ENCODE assay signal across 8 cellular contexts in the genomic region with DNA sequence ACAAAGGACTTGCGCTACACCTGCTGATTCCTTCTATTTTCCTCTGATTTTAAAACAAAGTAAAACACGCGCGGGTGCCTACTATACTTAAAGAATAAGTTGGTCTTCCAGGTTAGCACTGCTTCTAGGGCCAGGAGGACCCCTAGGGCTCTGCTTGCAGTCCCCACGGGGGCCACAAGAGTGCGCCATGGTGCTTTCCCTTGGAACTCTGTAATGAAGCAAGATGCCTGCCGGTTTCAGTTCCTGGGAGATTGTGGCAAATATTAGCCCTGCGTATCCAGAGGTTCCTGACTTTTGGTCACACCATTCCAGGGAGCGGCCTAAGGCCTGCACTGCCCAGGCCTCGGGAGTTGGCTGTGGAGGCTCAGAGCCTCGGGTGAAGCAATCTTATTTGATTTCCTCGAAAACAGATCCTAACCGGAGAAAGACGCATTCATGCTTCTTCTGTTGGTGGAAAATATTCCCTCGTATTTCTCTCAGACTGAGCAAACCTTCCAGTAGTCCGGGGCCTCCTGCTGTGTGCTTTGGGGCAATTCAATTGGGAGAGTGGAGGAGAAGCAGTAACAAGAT. TPM values are rescaled to one million over a fixed set of nuclear protein-coding genes. Genes with fewer than 3 reads are reported as not detected.
A peak's percentile ranks its signal among the peaks of the same experiment; 100 is the strongest.
DNase-seq lines count a peak whose midpoint lies in the region; ATAC-seq and TF ChIP-seq lines count a peak whose summit lies in the region.

No MANE protein-coding gene starts in this region.

- H3K4me3 ChIP-seq in BJ (ENCODE audit: low read depth, low read length) = no peak overlapping the region
- H3K4me3 ChIP-seq in H7 (ENCODE audit: insufficient read depth, low read depth, low read length) = no peak overlapping the region
- H3K4me3 ChIP-seq in coronary artery = peak overlapping the region; percentile 49
- no peak overlapping the region for H3K4me3 ChIP-seq in lower leg skin (ENCODE audit: low read depth, poor library complexity, severe bottlenecking)

- H3K27ac Mint-ChIP-seq in activated CD4-positive, alpha-beta T cell treated with anti-CD3 and anti-CD28 coated beads for 36 hours = no peak overlapping the region

- CTCF ChIA-PET in BJ (lab: Yijun Ruan, JAX) = interaction anchor here (0.6 to 4.4 kb wide), 9 partner anchors 12 to 594 kb away, joined by 3 to 29 read pairs (median 4); no protein-coding TSS in a partner anchor
- CTCF ChIA-PET in activated CD4-positive, alpha-beta T cell treated with anti-CD3 and anti-CD28 coated beads for 36 hours (lab: Charles Lee) = interaction anchor here (0.9 to 2.7 kb wide), 4 partner anchors 12 to 62 kb away, joined by 3 to 7 read pairs (median 6); no protein-coding TSS in a partner anchor

- H3K4me1 Mint-ChIP-seq in activated CD4-positive, alpha-beta T cell treated with anti-CD3 and anti-CD28 coated beads for 36 hours = no peaks in the 10 kb centered on the region

- no peaks in the 10 kb centered on the region for H3K9me3 Mint-ChIP-seq in activated CD4-positive, alpha-beta T cell treated with anti-CD3 and anti-CD28 coated beads for 36 hours (ENCODE audit: low read depth)

- no peaks in the 10 kb centered on the region for H3K27me3 ChIP-seq in BJ (ENCODE audit: control insufficient read depth, insufficient read depth, low read length)
- H3K27me3 ChIP-seq in H7 (ENCODE audit: control insufficient read depth, insufficient read depth, low read length) = no peaks in the 10 kb centered on the region; the same call in 1 of the 2 replicates

- peak; percentile 47 for ATAC-seq in activated CD4-positive, alpha-beta T cell treated with anti-CD3 and anti-CD28 coated beads for 36 hours
- ATAC-seq in HG03139 (IDR thresholded peaks at IDR 0.05; ENCODE audit: unreplicated experiment) = no peak

- intact Hi-C loops in activated CD4-positive, alpha-beta T cell treated with anti-CD3 and anti-CD28 coated beads for 36 hours (cut with DNase I, micrococcal nuclease) = loop anchor here (2.0 to 5.0 kb wide), 4 partner anchors 16 to 271 kb away; no protein-coding TSS in a partner anchor
- intact Hi-C loops in lower leg skin (cut with DNase I; ENCODE audit: low total_unique reads) = no loop called here

- WGBS in lower leg skin, 2 donors = 38 to 40% methylated on average over 16 of the region's 16 CpGs

- DNase-seq in BJ (ENCODE audit: low read depth) = no peak
- peak; percentile 70 for DNase-seq in H7
- DNase-seq in NCI-H2227 treated with DMSO at 0.1 percent for 48 hours (lab: John Stamatoyannopoulos, UW) = peak; percentile 73
- peak; percentile 81 for DNase-seq in activated CD4-positive, alpha-beta T cell treated with anti-CD3 and anti-CD28 coated beads for 36 hours
- DNase-seq in coronary artery (ENCODE audit: low spot score) = peak; percentile 78
- peak; percentile 70 to 95 for DNase-seq in lower leg skin (ENCODE audit: low spot score in 2 of 2)
- DNase-seq in stimulated activated CD4-positive, alpha-beta T cell treated with anti-CD3 and anti-CD28 coated beads, TNF-alpha, amount 100 ng/mL, for 24 hours (ENCODE audit: low read depth in 3 of 3) = peak; percentile 12 to 74 (median 16)

- TF ChIP-seq CTCF in BJ (IDR thresholded peaks at IDR 0.05; ENCODE audit: insufficient read depth, low read depth, low read length) (peak; percentile 98), coronary artery (IDR thresholded peaks at IDR 0.05) (peak; percentile 91), lower leg skin (IDR thresholded peaks at IDR 0.05) (peak in 1 of 3 donors; percentile 53)

- no peak overlapping the region for H3K4me3 Mint-ChIP-seq in activated CD4-positive, alpha-beta T cell treated with anti-CD3 and anti-CD28 coated beads for 36 hours

- no peaks in the 10 kb centered on the region for H3K36me3 Mint-ChIP-seq in activated CD4-positive, alpha-beta T cell treated with anti-CD3 and anti-CD28 coated beads for 36 hours (ENCODE audit: low read depth)

- H3K27me3 Mint-ChIP-seq in activated CD4-positive, alpha-beta T cell treated with anti-CD3 and anti-CD28 coated beads for 36 hours = peaks cover 18% of the 10 kb centered on the region

- H3K36me3 ChIP-seq in BJ (ENCODE audit: control insufficient read depth, insufficient read depth, low read length) = no peaks in the 10 kb centered on the region
- H3K36me3 ChIP-seq in H7 (replicated peaks; ENCODE audit: control insufficient read depth, insufficient read depth, low read length) = no peaks in the 10 kb centered on the region

- POLR2A ChIA-PET in BJ (lab: Charles Lee) = no interaction called here
- POLR2A ChIA-PET in activated CD4-positive, alpha-beta T cell treated with anti-CD3 and anti-CD28 coated beads for 36 hours (lab: Charles Lee) = no interaction called here

- no peak overlapping the region for H3K27ac ChIP-seq in coronary artery

- no peak for TF ChIP-seq POLR2A in lower leg skin (IDR thresholded peaks at IDR 0.05)

RNA-seq across cellular contexts. Expression of gene ADAM30, which starts 25.3 kb away (rescaled TPM):
- not detected in 2 replicates for polyA plus RNA-seq in BJ (2011; rRNA removed)
- polyA minus RNA-seq in BJ (2011; rRNA and poly(A)+ RNA removed) = not detected in 2 replicates
- total RNA-seq in H7 (2014; rRNA removed; shearing (Covaris generic)) = not detected in 2 replicates
- total RNA-seq in activated CD4-positive, alpha-beta T cell treated with anti-CD3 and anti-CD28 coated beads for 36 hours = not detected
- not detected for total RNA-seq in lower leg skin

RNA-seq across cellular contexts. Expression of gene REG4, which starts 59.7 kb away (rescaled TPM):
- not detected in 2 replicates for polyA plus RNA-seq in BJ (2011; rRNA removed)
- polyA minus RNA-seq in BJ (2011; rRNA and poly(A)+ RNA removed) = not detected in 2 replicates
- not detected in 2 replicates for total RNA-seq in H7 (2014; rRNA removed; shearing (Covaris generic))
- under 1 TPM; 0.34 to 0.47 TPM for total RNA-seq in activated CD4-positive, alpha-beta T cell treated with anti-CD3 and anti-CD28 coated beads for 36 hours
- not detected for total RNA-seq in lower leg skin
